In the genomic region with DNA sequence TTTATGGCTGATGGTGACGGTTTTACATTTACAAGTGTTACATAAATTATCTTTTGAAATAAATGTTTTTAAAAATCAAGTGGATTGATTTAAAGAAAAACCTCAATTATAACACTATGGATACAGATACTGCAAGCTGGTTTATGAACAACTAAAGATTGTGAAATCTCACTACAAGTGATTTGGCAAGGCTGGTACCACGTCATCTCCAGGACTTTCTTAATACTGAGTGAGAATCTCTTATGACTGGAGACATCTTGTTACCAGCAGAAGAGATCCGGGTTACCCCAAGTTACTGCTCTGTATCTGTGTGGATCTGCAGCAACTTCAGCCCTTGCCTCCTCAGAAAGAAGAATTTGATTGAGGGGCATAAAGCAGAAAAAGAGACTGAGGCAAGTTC, we compare ENCODE assay signal across 1 cellular context.
TF ChIP-seq lines count a peak whose summit lies in the region.

No MANE protein-coding gene starts in this region.

TF ChIP-seq in IMR-90, 13 proteins besides CTCF, POLR2A, EP300 and RAD21:
- peak; percentile 88 for TF ChIP-seq CEBPB (IDR thresholded peaks at IDR 0.05; ENCODE audit: low read depth, low read length)
- no peak for TF ChIP-seq SMC3 (IDR thresholded peaks at IDR 0.05; ENCODE audit: low read depth, low read length)
- no peak for TF ChIP-seq NFE2L2 (IDR thresholded peaks at IDR 0.05; ENCODE audit: low read depth, low read length)
- no peak for TF ChIP-seq RFX5 (IDR thresholded peaks at IDR 0.05; ENCODE audit: low read depth, low read length)
- TF ChIP-seq BHLHE40 (IDR thresholded peaks at IDR 0.05; ENCODE audit: low read depth, low read length) = no peak
TF ChIP-seq in IMR-90: peak in this region for 1.
